1 cellular context compared by ENCODE assay signal in the genomic region with DNA sequence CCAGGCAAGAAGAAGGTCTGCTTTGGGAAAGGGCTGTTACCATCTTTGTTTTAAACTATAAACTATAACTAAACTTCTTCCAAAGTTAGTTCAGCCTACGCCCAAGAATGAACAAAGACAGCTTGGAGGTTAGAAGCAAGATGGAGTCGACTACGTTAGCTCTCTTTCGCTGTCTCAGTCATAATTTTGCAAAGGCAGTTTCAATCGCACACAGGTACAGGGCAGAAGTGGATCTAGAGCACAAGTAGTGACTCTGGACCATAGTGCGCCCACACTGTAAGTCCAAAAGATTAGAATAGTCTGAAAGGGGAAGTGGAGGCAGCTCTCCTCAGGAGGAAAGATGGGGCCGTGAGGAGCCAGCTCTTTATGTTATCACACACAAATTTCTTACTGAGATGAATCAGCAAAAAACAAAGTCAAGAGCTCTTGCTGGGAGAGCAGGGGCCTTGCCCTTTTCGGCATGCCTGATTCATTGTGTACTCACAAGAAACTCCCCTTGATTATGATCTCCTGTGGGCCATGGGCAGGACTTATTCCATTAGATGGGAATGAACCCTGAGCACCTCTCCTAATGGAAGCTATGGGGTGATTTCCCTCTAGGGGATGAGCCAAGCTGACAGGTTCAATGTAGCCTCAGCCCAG.
TF ChIP-seq lines count a peak whose summit lies in the region.

No MANE protein-coding gene starts in this region.

TF ChIP-seq in K562, 482 proteins besides CTCF, POLR2A, EP300 and RAD21 (continued from another document and continues in another):
- no peak for TF ChIP-seq ZNF274 (IDR thresholded peaks at IDR 0.05; ENCODE audit: borderline replicate concordance, low read depth, low read length)
- TF ChIP-seq RBM14 (IDR thresholded peaks at IDR 0.05; ENCODE audit: borderline replicate concordance, insufficient read depth, low read depth, low read length) = no peak
- TF ChIP-seq RBM15 (IDR thresholded peaks at IDR 0.05; ENCODE audit: insufficient read depth, low read length) = no peak
- no peak for TF ChIP-seq SRF (CRISPR knock-in tag; IDR thresholded peaks at IDR 0.05)
- TF ChIP-seq CBFB (CRISPR knock-in tag; IDR thresholded peaks at IDR 0.05) = no peak
- TF ChIP-seq SMAD2 (IDR thresholded peaks at IDR 0.05; ENCODE audit: low read depth, low read length) = no peak
- TF ChIP-seq RBM17 (IDR thresholded peaks at IDR 0.05; ENCODE audit: borderline replicate concordance, low read depth, low read length) = no peak
- TF ChIP-seq ZNF408 (CRISPR knock-in tag; IDR thresholded peaks at IDR 0.05; ENCODE audit: low read depth) = no peak
- no peak for TF ChIP-seq MTA3 (IDR thresholded peaks at IDR 0.05; ENCODE audit: borderline replicate concordance)
- TF ChIP-seq MAFF (IDR thresholded peaks at IDR 0.05; ENCODE audit: low read length) = peak; percentile 93
- no peak for TF ChIP-seq PPARD (CRISPR knock-in tag; IDR thresholded peaks at IDR 0.05)
- TF ChIP-seq FIP1L1 (IDR thresholded peaks at IDR 0.05; ENCODE audit: low read depth, low read length, poor library complexity, severe bottlenecking) = no peak
- TF ChIP-seq TOE1 (IDR thresholded peaks at IDR 0.05; ENCODE audit: borderline replicate concordance) = no peak
- TF ChIP-seq TOE1 (CRISPR knock-in tag; IDR thresholded peaks at IDR 0.05; ENCODE audit: borderline replicate concordance, low read depth) = no peak
- TF ChIP-seq ASH1L (IDR thresholded peaks at IDR 0.05; ENCODE audit: borderline replicate concordance, low read depth, partially characterized antibody) = no peak
- no peak for TF ChIP-seq NFYB (IDR thresholded peaks at IDR 0.05; ENCODE audit: extremely low read depth, insufficient read length)
- no peak for TF ChIP-seq RBBP5 (IDR thresholded peaks at IDR 0.05; ENCODE audit: borderline replicate concordance, insufficient read depth, low read length, poor library complexity, severe bottlenecking)
- TF ChIP-seq, protein P1, sequence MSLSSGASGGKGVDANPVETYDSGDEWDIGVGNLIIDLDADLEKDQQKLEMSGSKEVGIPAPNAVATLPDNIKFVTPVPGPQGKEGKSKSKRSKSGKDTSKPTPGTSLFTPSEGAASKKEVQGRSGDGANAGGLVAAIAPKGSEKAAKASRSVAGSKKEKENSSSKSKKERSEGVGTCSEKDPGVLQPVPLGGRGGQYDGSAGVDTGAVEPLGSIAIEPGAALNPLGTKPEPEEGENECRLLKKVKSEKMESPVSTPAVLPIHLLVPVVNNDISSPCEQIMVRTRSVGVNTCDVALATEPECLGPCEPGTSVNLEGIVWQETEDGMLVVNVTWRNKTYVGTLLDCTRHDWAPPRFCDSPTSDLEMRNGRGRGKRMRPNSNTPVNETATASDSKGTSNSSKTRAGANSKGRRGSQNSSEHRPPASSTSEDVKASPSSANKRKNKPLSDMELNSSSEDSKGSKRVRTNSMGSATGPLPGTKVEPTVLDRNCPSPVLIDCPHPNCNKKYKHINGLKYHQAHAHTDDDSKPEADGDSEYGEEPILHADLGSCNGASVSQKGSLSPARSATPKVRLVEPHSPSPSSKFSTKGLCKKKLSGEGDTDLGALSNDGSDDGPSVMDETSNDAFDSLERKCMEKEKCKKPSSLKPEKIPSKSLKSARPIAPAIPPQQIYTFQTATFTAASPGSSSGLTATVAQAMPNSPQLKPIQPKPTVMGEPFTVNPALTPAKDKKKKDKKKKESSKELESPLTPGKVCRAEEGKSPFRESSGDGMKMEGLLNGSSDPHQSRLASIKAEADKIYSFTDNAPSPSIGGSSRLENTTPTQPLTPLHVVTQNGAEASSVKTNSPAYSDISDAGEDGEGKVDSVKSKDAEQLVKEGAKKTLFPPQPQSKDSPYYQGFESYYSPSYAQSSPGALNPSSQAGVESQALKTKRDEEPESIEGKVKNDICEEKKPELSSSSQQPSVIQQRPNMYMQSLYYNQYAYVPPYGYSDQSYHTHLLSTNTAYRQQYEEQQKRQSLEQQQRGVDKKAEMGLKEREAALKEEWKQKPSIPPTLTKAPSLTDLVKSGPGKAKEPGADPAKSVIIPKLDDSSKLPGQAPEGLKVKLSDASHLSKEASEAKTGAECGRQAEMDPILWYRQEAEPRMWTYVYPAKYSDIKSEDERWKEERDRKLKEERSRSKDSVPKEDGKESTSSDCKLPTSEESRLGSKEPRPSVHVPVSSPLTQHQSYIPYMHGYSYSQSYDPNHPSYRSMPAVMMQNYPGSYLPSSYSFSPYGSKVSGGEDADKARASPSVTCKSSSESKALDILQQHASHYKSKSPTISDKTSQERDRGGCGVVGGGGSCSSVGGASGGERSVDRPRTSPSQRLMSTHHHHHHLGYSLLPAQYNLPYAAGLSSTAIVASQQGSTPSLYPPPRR (CRISPR knock-in tag; IDR thresholded peaks at IDR 0.05; ENCODE audit: borderline replicate concordance) = no peak
- TF ChIP-seq, protein P2, sequence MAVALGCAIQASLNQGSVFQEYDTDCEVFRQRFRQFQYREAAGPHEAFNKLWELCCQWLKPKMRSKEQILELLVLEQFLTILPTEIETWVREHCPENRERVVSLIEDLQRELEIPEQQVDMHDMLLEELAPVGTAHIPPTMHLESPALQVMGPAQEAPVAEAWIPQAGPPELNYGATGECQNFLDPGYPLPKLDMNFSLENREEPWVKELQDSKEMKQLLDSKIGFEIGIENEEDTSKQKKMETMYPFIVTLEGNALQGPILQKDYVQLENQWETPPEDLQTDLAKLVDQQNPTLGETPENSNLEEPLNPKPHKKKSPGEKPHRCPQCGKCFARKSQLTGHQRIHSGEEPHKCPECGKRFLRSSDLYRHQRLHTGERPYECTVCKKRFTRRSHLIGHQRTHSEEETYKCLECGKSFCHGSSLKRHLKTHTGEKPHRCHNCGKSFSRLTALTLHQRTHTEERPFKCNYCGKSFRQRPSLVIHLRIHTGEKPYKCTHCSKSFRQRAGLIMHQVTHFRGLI (CRISPR knock-in tag; IDR thresholded peaks at IDR 0.05) = peak; percentile 93
- TF ChIP-seq ZNF12 (CRISPR knock-in tag; IDR thresholded peaks at IDR 0.05) = no peak
- no peak for TF ChIP-seq SRSF9 (IDR thresholded peaks at IDR 0.05; ENCODE audit: borderline replicate concordance, low read depth, low read length)
- TF ChIP-seq MED1 (CRISPR knock-in tag; IDR thresholded peaks at IDR 0.05; ENCODE audit: borderline replicate concordance) = no peak
- TF ChIP-seq, protein P3, sequence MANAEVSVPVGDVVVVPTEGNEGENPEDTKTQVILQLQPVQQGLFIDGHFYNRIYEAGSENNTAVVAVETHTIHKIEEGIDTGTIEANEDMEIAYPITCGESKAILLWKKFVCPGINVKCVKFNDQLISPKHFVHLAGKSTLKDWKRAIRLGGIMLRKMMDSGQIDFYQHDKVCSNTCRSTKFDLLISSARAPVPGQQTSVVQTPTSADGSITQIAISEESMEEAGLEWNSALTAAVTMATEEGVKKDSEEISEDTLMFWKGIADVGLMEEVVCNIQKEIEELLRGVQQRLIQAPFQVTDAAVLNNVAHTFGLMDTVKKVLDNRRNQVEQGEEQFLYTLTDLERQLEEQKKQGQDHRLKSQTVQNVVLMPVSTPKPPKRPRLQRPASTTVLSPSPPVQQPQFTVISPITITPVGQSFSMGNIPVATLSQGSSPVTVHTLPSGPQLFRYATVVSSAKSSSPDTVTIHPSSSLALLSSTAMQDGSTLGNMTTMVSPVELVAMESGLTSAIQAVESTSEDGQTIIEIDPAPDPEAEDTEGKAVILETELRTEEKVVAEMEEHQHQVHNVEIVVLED (CRISPR knock-in tag; IDR thresholded peaks at IDR 0.05) = peak; percentile 62; the same call in 1 of the 2 replicates
- TF ChIP-seq NFE2L1 (tag; IDR thresholded peaks at IDR 0.05; ENCODE audit: borderline replicate concordance, low read depth) = peak; percentile 71
- TF ChIP-seq, protein P4, sequence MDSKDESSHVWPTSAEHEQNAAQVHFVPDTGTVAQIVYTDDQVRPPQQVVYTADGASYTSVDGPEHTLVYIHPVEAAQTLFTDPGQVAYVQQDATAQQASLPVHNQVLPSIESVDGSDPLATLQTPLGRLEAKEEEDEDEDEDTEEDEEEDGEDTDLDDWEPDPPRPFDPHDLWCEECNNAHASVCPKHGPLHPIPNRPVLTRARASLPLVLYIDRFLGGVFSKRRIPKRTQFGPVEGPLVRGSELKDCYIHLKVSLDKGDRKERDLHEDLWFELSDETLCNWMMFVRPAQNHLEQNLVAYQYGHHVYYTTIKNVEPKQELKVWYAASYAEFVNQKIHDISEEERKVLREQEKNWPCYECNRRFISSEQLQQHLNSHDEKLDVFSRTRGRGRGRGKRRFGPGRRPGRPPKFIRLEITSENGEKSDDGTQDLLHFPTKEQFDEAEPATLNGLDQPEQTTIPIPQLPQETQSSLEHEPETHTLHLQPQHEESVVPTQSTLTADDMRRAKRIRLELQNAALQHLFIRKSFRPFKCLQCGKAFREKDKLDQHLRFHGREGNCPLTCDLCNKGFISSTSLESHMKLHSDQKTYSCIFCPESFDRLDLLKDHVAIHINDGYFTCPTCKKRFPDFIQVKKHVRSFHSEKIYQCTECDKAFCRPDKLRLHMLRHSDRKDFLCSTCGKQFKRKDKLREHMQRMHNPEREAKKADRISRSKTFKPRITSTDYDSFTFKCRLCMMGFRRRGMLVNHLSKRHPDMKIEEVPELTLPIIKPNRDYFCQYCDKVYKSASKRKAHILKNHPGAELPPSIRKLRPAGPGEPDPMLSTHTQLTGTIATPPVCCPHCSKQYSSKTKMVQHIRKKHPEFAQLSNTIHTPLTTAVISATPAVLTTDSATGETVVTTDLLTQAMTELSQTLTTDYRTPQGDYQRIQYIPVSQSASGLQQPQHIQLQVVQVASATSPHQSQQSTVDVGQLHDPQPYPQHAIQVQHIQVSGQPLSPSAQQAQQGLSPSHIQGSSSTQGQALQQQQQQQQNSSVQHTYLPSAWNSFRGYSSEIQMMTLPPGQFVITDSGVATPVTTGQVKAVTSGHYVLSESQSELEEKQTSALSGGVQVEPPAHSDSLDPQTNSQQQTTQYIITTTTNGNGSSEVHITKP (IDR thresholded peaks at IDR 0.05; ENCODE audit: partially characterized antibody) = no peak
- TF ChIP-seq ETV5 (CRISPR knock-in tag; IDR thresholded peaks at IDR 0.05; ENCODE audit: low read depth) = no peak
- TF ChIP-seq BACH1 (tag; IDR thresholded peaks at IDR 0.05) = peak; percentile 91
- TF ChIP-seq, protein P5, sequence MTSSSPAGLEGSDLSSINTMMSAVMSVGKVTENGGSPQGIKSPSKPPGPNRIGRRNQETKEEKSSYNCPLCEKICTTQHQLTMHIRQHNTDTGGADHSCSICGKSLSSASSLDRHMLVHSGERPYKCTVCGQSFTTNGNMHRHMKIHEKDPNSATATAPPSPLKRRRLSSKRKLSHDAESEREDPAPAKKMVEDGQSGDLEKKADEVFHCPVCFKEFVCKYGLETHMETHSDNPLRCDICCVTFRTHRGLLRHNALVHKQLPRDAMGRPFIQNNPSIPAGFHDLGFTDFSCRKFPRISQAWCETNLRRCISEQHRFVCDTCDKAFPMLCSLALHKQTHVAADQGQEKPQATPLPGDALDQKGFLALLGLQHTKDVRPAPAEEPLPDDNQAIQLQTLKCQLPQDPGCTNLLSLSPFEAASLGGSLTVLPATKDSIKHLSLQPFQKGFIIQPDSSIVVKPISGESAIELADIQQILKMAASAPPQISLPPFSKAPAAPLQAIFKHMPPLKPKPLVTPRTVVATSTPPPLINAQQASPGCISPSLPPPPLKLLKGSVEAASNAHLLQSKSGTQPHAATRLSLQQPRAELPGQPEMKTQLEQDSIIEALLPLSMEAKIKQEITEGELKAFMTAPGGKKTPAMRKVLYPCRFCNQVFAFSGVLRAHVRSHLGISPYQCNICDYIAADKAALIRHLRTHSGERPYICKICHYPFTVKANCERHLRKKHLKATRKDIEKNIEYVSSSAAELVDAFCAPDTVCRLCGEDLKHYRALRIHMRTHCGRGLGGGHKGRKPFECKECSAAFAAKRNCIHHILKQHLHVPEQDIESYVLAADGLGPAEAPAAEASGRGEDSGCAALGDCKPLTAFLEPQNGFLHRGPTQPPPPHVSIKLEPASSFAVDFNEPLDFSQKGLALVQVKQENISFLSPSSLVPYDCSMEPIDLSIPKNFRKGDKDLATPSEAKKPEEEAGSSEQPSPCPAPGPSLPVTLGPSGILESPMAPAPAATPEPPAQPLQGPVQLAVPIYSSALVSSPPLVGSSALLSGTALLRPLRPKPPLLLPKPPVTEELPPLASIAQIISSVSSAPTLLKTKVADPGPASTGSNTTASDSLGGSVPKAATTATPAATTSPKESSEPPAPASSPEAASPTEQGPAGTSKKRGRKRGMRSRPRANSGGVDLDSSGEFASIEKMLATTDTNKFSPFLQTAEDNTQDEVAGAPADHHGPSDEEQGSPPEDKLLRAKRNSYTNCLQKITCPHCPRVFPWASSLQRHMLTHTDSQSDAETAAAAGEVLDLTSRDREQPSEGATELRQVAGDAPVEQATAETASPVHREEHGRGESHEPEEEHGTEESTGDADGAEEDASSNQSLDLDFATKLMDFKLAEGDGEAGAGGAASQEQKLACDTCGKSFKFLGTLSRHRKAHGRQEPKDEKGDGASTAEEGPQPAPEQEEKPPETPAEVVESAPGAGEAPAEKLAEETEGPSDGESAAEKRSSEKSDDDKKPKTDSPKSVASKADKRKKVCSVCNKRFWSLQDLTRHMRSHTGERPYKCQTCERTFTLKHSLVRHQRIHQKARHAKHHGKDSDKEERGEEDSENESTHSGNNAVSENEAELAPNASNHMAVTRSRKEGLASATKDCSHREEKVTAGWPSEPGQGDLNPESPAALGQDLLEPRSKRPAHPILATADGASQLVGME (CRISPR knock-in tag; IDR thresholded peaks at IDR 0.05) = peak; percentile 93
- no peak for TF ChIP-seq KHSRP (IDR thresholded peaks at IDR 0.05)
- TF ChIP-seq ZNF41 (CRISPR knock-in tag; conservative IDR thresholded peaks at IDR 0.05) = peak; percentile 92
- TF ChIP-seq, protein P6, sequence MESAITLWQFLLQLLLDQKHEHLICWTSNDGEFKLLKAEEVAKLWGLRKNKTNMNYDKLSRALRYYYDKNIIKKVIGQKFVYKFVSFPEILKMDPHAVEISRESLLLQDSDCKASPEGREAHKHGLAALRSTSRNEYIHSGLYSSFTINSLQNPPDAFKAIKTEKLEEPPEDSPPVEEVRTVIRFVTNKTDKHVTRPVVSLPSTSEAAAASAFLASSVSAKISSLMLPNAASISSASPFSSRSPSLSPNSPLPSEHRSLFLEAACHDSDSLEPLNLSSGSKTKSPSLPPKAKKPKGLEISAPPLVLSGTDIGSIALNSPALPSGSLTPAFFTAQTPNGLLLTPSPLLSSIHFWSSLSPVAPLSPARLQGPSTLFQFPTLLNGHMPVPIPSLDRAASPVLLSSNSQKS (CRISPR knock-in tag; IDR thresholded peaks at IDR 0.05) = no peak
- TF ChIP-seq HIVEP1 (CRISPR knock-in tag; IDR thresholded peaks at IDR 0.05) = peak; percentile 86
- no peak for TF ChIP-seq CREM (IDR thresholded peaks at IDR 0.05; ENCODE audit: low read depth)
- TF ChIP-seq, protein P7, sequence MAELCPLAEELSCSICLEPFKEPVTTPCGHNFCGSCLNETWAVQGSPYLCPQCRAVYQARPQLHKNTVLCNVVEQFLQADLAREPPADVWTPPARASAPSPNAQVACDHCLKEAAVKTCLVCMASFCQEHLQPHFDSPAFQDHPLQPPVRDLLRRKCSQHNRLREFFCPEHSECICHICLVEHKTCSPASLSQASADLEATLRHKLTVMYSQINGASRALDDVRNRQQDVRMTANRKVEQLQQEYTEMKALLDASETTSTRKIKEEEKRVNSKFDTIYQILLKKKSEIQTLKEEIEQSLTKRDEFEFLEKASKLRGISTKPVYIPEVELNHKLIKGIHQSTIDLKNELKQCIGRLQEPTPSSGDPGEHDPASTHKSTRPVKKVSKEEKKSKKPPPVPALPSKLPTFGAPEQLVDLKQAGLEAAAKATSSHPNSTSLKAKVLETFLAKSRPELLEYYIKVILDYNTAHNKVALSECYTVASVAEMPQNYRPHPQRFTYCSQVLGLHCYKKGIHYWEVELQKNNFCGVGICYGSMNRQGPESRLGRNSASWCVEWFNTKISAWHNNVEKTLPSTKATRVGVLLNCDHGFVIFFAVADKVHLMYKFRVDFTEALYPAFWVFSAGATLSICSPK (IDR thresholded peaks at IDR 0.05; ENCODE audit: borderline replicate concordance) = no peak
- TF ChIP-seq ZSCAN29 (IDR thresholded peaks at IDR 0.05) = no peak
